Comparison of ENCODE assay signal across 17 cellular contexts in the genomic region with DNA sequence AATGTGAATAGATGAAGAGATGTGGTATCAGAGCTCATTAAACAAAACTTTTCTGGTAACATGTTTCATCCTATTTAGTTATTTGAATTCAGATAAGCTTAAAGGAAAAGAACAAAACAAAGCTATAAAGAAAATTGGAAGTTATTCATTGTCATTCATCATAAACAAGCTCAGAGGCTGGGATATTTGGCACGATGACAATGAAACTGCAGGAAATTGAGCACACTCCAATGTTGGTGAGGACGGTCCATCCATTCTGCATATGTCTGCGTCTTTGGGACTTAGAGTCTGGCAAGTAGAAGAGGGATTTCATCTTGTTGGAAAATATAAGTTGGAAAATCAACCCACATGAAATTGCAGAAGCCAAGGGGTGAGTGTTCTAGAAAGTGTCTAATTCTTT.
DNase-seq lines count a peak whose midpoint lies in the region; TF ChIP-seq lines count a peak whose summit lies in the region.
"Had no signal": no experiment of that assay in that cellular context is flagged by ENCODE, and none has a peak within 500 bp of the region (broad histone marks: within the 10 kb centered on the region; RNA-seq: fewer than 3 reads in every experiment).

No MANE protein-coding gene starts in this region.

- no peak for TF ChIP-seq CTCF in fibroblast of pulmonary artery (IDR thresholded peaks at IDR 0.05; ENCODE audit: low read length, missing control alignments)

- no peak overlapping the region for H3K4me3 ChIP-seq in fibroblast of pulmonary artery (replicated peaks; ENCODE audit: low read depth, low read length)
- H3K4me3 ChIP-seq: GM23338, HAP-1, K562, SJCRH30 had no signal

- in situ Hi-C loops in G401 (cut with HindIII; ENCODE audit: low sequenced_read_pairs): no loop called here

- peak; percentile 12 for DNase-seq in NCI-H748 (lab: John Stamatoyannopoulos, UW; ENCODE audit: unreplicated experiment)
- DNase-seq in NCI-H748 treated with DMSO at 0.1 percent for 48 hours (lab: John Stamatoyannopoulos, UW): no peak
- peak; percentile 35 for DNase-seq in NCI-H69 (lab: John Stamatoyannopoulos, UW)
- DNase-seq in fibroblast of pulmonary artery (ENCODE audit: low read depth): peak; percentile 26
- no peak for DNase-seq in G401 (ENCODE audit: low spot score)
- DNase-seq in RKO (ENCODE audit: low spot score): no peak
- no peak for DNase-seq in GM19240 (ENCODE audit: insufficient read length, low spot score)
- DNase-seq: 8988T, DMS153, DND-41, MV-4-11, NCI-H1694, NCI-H526, SJCRH30 had no signal

Comparison
In these comparisons a context has a peak if more than half of its experiments do, and no peak if none do; other contexts are left out.
1. DNase-seq: peak in NCI-H748 (single experiment), NCI-H69 (single experiment) and fibroblast of pulmonary artery (single experiment); none in NCI-H748 treated with DMSO at 0.1 percent for 48 hours (single experiment), G401 (single experiment), RKO (single experiment) and GM19240 (single experiment).